Comparison of ENCODE assay signal across 12 cellular contexts in the genomic region with DNA sequence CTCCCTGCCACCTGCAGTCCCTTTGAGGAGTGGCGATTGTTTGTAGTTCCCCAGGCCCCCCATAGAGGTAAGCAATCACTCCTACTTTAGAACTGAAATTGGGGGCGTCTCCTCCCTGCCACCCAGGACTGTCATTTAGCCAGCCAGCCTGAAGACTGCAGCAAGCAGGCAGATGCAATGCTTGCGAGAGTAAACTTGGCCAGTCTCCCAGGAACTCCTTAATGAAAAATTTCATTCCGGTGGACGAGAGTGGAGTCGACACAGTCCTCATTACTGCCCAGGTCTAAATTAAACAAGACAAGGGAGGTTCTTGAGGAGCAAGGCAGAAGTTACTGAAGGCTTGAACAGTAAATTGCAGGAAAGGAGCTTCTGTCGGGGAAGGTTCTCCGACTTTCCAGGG.
DNase-seq lines count a peak whose midpoint lies in the region; ATAC-seq, FAIRE-seq and TF ChIP-seq lines count a peak whose summit lies in the region.
"Had no signal": no experiment of that assay in that cellular context is flagged by ENCODE, and none has a peak within 500 bp of the region (broad histone marks: within the 10 kb centered on the region; RNA-seq: fewer than 3 reads in every experiment).

No MANE protein-coding gene starts in this region.

- ATAC-seq in heart left ventricle = peak in 3 of 4 donors; percentile 33 to 63 (median 39)
- peak; percentile 68 for ATAC-seq in upper lobe of right lung

- no peak for TF ChIP-seq POLR2A in heart left ventricle (IDR thresholded peaks at IDR 0.05)

- H3K4me1 ChIP-seq in heart left ventricle (peaks cover 0 to 32% (median 17%) of the 10 kb centered on the region in 12 donors), left ventricle myocardium inferior (peaks cover 28% of the 10 kb centered on the region), upper lobe of right lung (peaks cover 29% of the 10 kb centered on the region), small intestine (ENCODE audit: control insufficient read depth in 2 of 2, insufficient read depth in 1 of 2, low read depth in 1 of 2, low read length in 1 of 2) (no peaks in the 10 kb centered on the region)

- H3K36me3 ChIP-seq in heart left ventricle = no peaks in the 10 kb centered on the region
- no peaks in the 10 kb centered on the region for H3K36me3 ChIP-seq in left ventricle myocardium inferior
- no peaks in the 10 kb centered on the region for H3K36me3 ChIP-seq in upper lobe of right lung
- no peaks in the 10 kb centered on the region for H3K36me3 ChIP-seq in small intestine (ENCODE audit: control insufficient read depth in 2 of 2, insufficient read depth in 2 of 2, low read length in 2 of 2)

- H3K27me3 ChIP-seq in heart left ventricle (no peaks in the 10 kb centered on the region), left ventricle myocardium inferior (ENCODE audit: low read depth) (no peaks in the 10 kb centered on the region), upper lobe of right lung (no peaks in the 10 kb centered on the region), small intestine (ENCODE audit: control insufficient read depth in 2 of 2, insufficient read depth in 2 of 2, low read length in 2 of 2) (no peaks in the 10 kb centered on the region)

- FAIRE-seq in small intestine (lab: Jason Lieb, UNC) = no peak

- 51 to 61% (median 59%) methylated on average over 8 of the region's 8 CpGs for WGBS in heart left ventricle, 4 donors
- WGBS in small intestine, 3 donors = 36 to 62% (median 56%) methylated on average over 8 of the region's 8 CpGs

- intact Hi-C loops in heart left ventricle (cut with DNase I) (no loop called here), left ventricle myocardium inferior (cut with micrococcal nuclease) (no loop called here), upper lobe of right lung (cut with DNase I) (no loop called here)

- DNase-seq in heart left ventricle (peak in 1 of 5 donors; percentile 33), left ventricle myocardium inferior (no peak), NCI-H446 (lab: John Stamatoyannopoulos, UW) (peak; percentile 48 to 72), fibroblast of the aortic adventitia (ENCODE audit: low read depth) (peak; percentile 48), upper lobe of right lung (no peak), small intestine (no peak), NCI-H524 (lab: John Stamatoyannopoulos, UW) (no peak), Kasumi-1 (lab: John Stamatoyannopoulos, UW) (no peak)
- DNase-seq: C1 segment of cervical spinal cord, GOT3, SIG-M5 had no signal

- H3K4me3 ChIP-seq in heart left ventricle (no peak overlapping the region), left ventricle myocardium inferior (no peak overlapping the region), fibroblast of the aortic adventitia (ENCODE audit: low read depth, low read length) (no peak overlapping the region), upper lobe of right lung (no peak overlapping the region), small intestine (ENCODE audit: low read depth in 1 of 2, low read length in 2 of 2) (no peak overlapping the region)
- H3K4me3 ChIP-seq: skin epidermis had no signal

- H3K9me3 ChIP-seq in heart left ventricle (no peaks in the 10 kb centered on the region), left ventricle myocardium inferior (replicated peaks) (no peaks in the 10 kb centered on the region), upper lobe of right lung (no peaks in the 10 kb centered on the region), small intestine (ENCODE audit: control insufficient read depth, low read depth) (no peaks in the 10 kb centered on the region)

- TF ChIP-seq CTCF in heart left ventricle (IDR thresholded peaks at IDR 0.05) (no peak), left ventricle myocardium inferior (IDR thresholded peaks at IDR 0.05; ENCODE audit: borderline replicate concordance) (no peak), fibroblast of the aortic adventitia (IDR thresholded peaks at IDR 0.05; ENCODE audit: insufficient read depth, low read length) (no peak), upper lobe of right lung (IDR thresholded peaks at IDR 0.05) (no peak)

- H3K27ac ChIP-seq in heart left ventricle (no peak overlapping the region), left ventricle myocardium inferior (replicated peaks) (no peak overlapping the region), upper lobe of right lung (no peak overlapping the region), small intestine (ENCODE audit: low read depth in 1 of 2, low read length in 1 of 2) (peak overlapping the region in 1 of 2 donors; percentile 92)

Comparison
In these comparisons a context has a peak if more than half of its experiments do, and no peak if none do; other contexts are left out.
1. DNase-seq: peak in NCI-H446 (2 of 2) and fibroblast of the aortic adventitia (single experiment); none in left ventricle myocardium inferior (single experiment), upper lobe of right lung (single experiment), small intestine (single experiment), NCI-H524 (0 of 2) and Kasumi-1 (0 of 2).